Comparison of ENCODE assay signal across 17 cellular contexts in genomic region chr6:7805088-7805756, GRCh38.
"Had no signal": no experiment of that assay in that cellular context is flagged by ENCODE, and none has a peak within 500 bp of the region (broad histone marks: within the 10 kb centered on the region; RNA-seq: fewer than 3 reads in every experiment).

No MANE protein-coding gene starts in this region.

- H3K4me1 ChIP-seq: lower lobe of right lung had no signal

- ATAC-seq: activated CD8-positive, alpha-beta T cell treated with anti-CD3 and anti-CD28 coated beads, Interleukin-2, amount 10 ng/mL, durations not matched to agents 7 days and 5 days; activated naive CD8-positive, alpha-beta T cell treated with anti-CD3 and anti-CD28 coated beads, Interleukin-2, amount 50 U/mL, for 24 hours; activated T-cell treated with anti-CD3 and anti-CD28 coated beads, Interleukin-2, amount 50 U/mL, for 4 hours; left colon; lower lobe of right lung; natural killer cell; stimulated activated naive B cell treated with anti-CD40 and anti-IgM and Interleukin-4, amounts not matched to agents 10 μg/mL and 1 μg/mL and 100 μg/mL, for 72 hours had no signal

- H3K9me3 ChIP-seq: lower lobe of right lung, ovary had no signal

- H3K4me3 ChIP-seq: dorsolateral prefrontal cortex, lower lobe of right lung, ovary had no signal

- H3K27ac ChIP-seq: brain microvascular endothelial cell, dorsolateral prefrontal cortex, epithelial cell of prostate, lower lobe of right lung, ovary had no signal

- H3K27me3 ChIP-seq: brain microvascular endothelial cell, ovary had no signal

- DNase-seq: activated CD4-positive, alpha-beta T cell treated with anti-CD3 and anti-CD28 coated beads, Interleukin-2, amount 10 ng/mL, durations not matched to agents 24 days and 14 days; activated CD8-positive, alpha-beta T cell treated with anti-CD3 and anti-CD28 coated beads, Interleukin-2, amount 10 ng/mL, durations not matched to agents 7 days and 5 days; activated naive CD4-positive, alpha-beta T cell treated with anti-CD3 and anti-CD28 coated beads, Interleukin-2, amount 10 ng/mL, durations not matched to agents 7 days and 5 days; activated naive CD8-positive, alpha-beta T cell treated with anti-CD3 and anti-CD28 coated beads, Interleukin-2, amount 50 U/mL, for 24 hours; activated T-cell treated with anti-CD3 and anti-CD28 coated beads, Interleukin-2, amount 50 U/mL, for 4 hours; anterior cingulate cortex; brain microvascular endothelial cell; central memory CD4-positive, alpha-beta T cell; dorsolateral prefrontal cortex; foreskin fibroblast; hippocampal formation; left colon; lower lobe of right lung; natural killer cell; ovary; stimulated activated naive B cell treated with anti-CD40 and anti-IgM and Interleukin-4, amounts not matched to agents 10 μg/mL and 1 μg/mL and 100 μg/mL, for 72 hours had no signal

- H3K36me3 ChIP-seq: brain microvascular endothelial cell, lower lobe of right lung, ovary had no signal
